28 cellular contexts compared by ENCODE assay signal in genomic region chr16:75361936-75362335, GRCh38.
"Had no signal": no experiment of that assay in that cellular context is flagged by ENCODE, and none has a peak within 500 bp of the region (broad histone marks: within the 10 kb centered on the region; RNA-seq: fewer than 3 reads in every experiment).

No MANE protein-coding gene starts in this region.

- FAIRE-seq: small intestine, urothelium cell line had no signal

- H3K27ac ChIP-seq: neural progenitor cell, ovary, parathyroid adenoma, psoas muscle, right lobe of liver, sigmoid colon, stomach, thoracic aorta, thyroid gland, tibial nerve, vagina had no signal

- H3K27me3 ChIP-seq: neural progenitor cell, ovary, right lobe of liver, sigmoid colon, stomach, thyroid gland, tibial nerve, vagina had no signal

- H3K9me3 ChIP-seq: ovary, psoas muscle, right lobe of liver, sigmoid colon, stomach, thoracic aorta, thyroid gland, tibial nerve, vagina had no signal

- H3K27me3 Mint-ChIP-seq: progenitor cell of endocrine pancreas; stimulated activated naive CD8-positive, alpha-beta T cell treated with anti-CD3 and anti-CD28 coated beads, Interleukin-15, Interleukin-2, amounts not matched to agents 100 ng/mL and 50 ng/mL, for 24 hours had no signal

- H3K4me2 ChIP-seq: neural progenitor cell had no signal

- H3K27ac Mint-ChIP-seq: natural killer cell; neural progenitor cell; progenitor cell of endocrine pancreas; stimulated activated effector memory CD8-positive, alpha-beta T cell treated with anti-CD3 and anti-CD28 coated beads, Interleukin-12 subunit alpha, Interleukin-12 subunit beta, amount 100 ng/mL, for 72 hours; stimulated activated naive B cell treated with anti-CD40 and anti-IgM and Interleukin-4, amounts not matched to agents 10 μg/mL and 1 μg/mL and 100 μg/mL, for 72 hours; stimulated activated naive CD8-positive, alpha-beta T cell treated with anti-CD3 and anti-CD28 coated beads, Interleukin-15, Interleukin-2, amounts not matched to agents 100 ng/mL and 50 ng/mL, for 24 hours had no signal

- H3K4me1 ChIP-seq: neural progenitor cell, psoas muscle, right lobe of liver, sigmoid colon, thyroid gland, vagina had no signal

- H3K36me3 ChIP-seq: neural progenitor cell, ovary, right lobe of liver, sigmoid colon, thoracic aorta, thyroid gland had no signal

- H3K9ac ChIP-seq: neural progenitor cell, parathyroid adenoma had no signal

- DNase-seq: natural killer cell; occipital lobe; ovary; posterior cingulate gyrus; psoas muscle; right cardiac atrium; right lobe of liver; sigmoid colon; small intestine; stimulated activated CD4-positive, alpha-beta T cell treated with anti-CD3 and anti-CD28 coated beads, Interleukin-15, amount 100 ng/mL, for 24 hours; stimulated activated CD4-positive, alpha-beta T cell treated with anti-CD3 and anti-CD28 coated beads, Interleukin-2, amount 100 ng/mL, for 24 hours; stimulated activated CD4-positive, alpha-beta T cell treated with anti-CD3 and anti-CD28 coated beads, Interleukin-2, amount 100 ng/mL, for 48 hours; stimulated activated CD4-positive, alpha-beta T cell treated with anti-CD3 and anti-CD28 coated beads, Interleukin-4, amount 100 ng/mL, for 24 hours; stimulated activated naive B cell treated with anti-CD40 and anti-IgM and Interleukin-4, amounts not matched to agents 10 μg/mL and 1 μg/mL and 100 μg/mL, for 72 hours; stimulated activated naive CD4-positive, alpha-beta T cell treated with Interleukin-2 at 50 U/mL for 16 hours; stomach; thyroid gland; trophoblast cell had no signal

- H3K9me3 Mint-ChIP-seq: natural killer cell; nephron; neural progenitor cell; stimulated activated effector memory CD8-positive, alpha-beta T cell treated with anti-CD3 and anti-CD28 coated beads, Interleukin-12 subunit alpha, Interleukin-12 subunit beta, amount 100 ng/mL, for 72 hours; stimulated activated naive B cell treated with anti-CD40 and anti-IgM and Interleukin-4, amounts not matched to agents 10 μg/mL and 1 μg/mL and 100 μg/mL, for 72 hours; stimulated activated naive CD8-positive, alpha-beta T cell treated with anti-CD3 and anti-CD28 coated beads, Interleukin-15, Interleukin-2, amounts not matched to agents 100 ng/mL and 50 ng/mL, for 24 hours had no signal

- H3K4me3 Mint-ChIP-seq: natural killer cell; nephron; neural progenitor cell; stimulated activated effector memory CD8-positive, alpha-beta T cell treated with anti-CD3 and anti-CD28 coated beads, Interleukin-12 subunit alpha, Interleukin-12 subunit beta, amount 100 ng/mL, for 72 hours; stimulated activated naive B cell treated with anti-CD40 and anti-IgM and Interleukin-4, amounts not matched to agents 10 μg/mL and 1 μg/mL and 100 μg/mL, for 72 hours; stimulated activated naive CD8-positive, alpha-beta T cell treated with anti-CD3 and anti-CD28 coated beads, Interleukin-15, Interleukin-2, amounts not matched to agents 100 ng/mL and 50 ng/mL, for 24 hours had no signal

- H3K4me1 Mint-ChIP-seq: natural killer cell; stimulated activated effector memory CD8-positive, alpha-beta T cell treated with anti-CD3 and anti-CD28 coated beads, Interleukin-12 subunit alpha, Interleukin-12 subunit beta, amount 100 ng/mL, for 72 hours; stimulated activated naive B cell treated with anti-CD40 and anti-IgM and Interleukin-4, amounts not matched to agents 10 μg/mL and 1 μg/mL and 100 μg/mL, for 72 hours had no signal

- H3K4me3 ChIP-seq: neural progenitor cell, ovary, psoas muscle, right lobe of liver, sigmoid colon, stomach, thoracic aorta, thyroid gland, tibial nerve, vagina had no signal

- H2AFZ ChIP-seq: neural progenitor cell, parathyroid adenoma had no signal

- H3K36me3 Mint-ChIP-seq: natural killer cell had no signal

- ATAC-seq: natural killer cell; psoas muscle; right cardiac atrium; stimulated activated effector memory CD8-positive, alpha-beta T cell treated with anti-CD3 and anti-CD28 coated beads, Interleukin-12 subunit alpha, Interleukin-12 subunit beta, amount 100 ng/mL, for 72 hours; stimulated activated naive B cell treated with anti-CD40 and anti-IgM and Interleukin-4, amounts not matched to agents 10 μg/mL and 1 μg/mL and 100 μg/mL, for 72 hours had no signal
